Comparison of ENCODE assay signal across 1 cellular context in the genomic region with DNA sequence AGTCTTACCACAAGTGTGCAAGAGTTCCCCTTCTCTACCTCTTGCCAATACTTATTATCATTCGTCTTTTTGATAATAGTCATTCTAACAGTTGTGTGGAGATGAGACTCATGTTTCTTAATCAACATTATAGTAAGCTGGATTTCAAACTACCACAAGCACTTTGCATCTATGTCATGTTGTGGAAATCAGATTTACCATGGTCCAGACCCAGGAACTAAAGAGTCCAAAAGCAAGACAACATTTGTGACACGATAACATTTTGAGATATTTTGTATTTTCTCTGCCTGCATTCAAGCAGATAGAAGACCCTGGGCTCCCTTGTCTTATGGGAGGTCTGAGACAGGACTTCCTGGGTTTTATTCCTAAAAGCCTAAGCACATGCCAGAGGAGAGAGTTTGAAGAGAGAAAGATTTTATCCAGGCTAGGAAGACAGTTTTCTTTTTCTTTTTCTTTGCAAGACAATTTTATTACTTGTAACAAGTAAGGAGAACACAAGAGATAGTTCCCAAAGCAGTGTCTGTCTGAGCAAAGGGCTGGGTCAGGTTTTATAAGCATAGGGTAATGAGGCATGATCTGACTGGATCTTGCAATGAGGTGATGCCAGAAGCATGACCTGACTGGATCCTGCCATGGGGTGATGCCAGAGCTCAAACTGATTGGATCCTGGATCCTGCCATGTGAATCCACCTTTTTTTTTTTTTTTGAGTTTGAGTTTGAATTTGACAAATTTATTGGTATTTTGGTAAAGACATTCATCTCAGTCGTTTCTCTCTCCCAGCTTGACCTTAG.
TF ChIP-seq lines count a peak whose summit lies in the region.

No MANE protein-coding gene starts in this region.

TF ChIP-seq in K562, 482 proteins besides CTCF, POLR2A, EP300 and RAD21 (continued from another document and continues in another):
- TF ChIP-seq STAT5A (IDR thresholded peaks at IDR 0.05; ENCODE audit: borderline replicate concordance, low read length) (no peak), ARNT (IDR thresholded peaks at IDR 0.05) (no peak; a peak in 1 of 4 replicates), BRD9 (IDR thresholded peaks at IDR 0.05; ENCODE audit: low read depth, partially characterized antibody) (no peak), ESRRB (CRISPR knock-in tag; IDR thresholded peaks at IDR 0.05; ENCODE audit: borderline replicate concordance) (0 out of 2 replicates have a peak, but pooled peaks have one; percentile 49), ZBTB1 (CRISPR knock-in tag; IDR thresholded peaks at IDR 0.05; ENCODE audit: borderline replicate concordance, low read depth) (no peak), ZNF12 (CRISPR knock-in tag; IDR thresholded peaks at IDR 0.05) (no peak), ZNF239 (CRISPR knock-in tag; IDR thresholded peaks at IDR 0.05) (no peak), NR2F6 (CRISPR knock-in tag; IDR thresholded peaks at IDR 0.05) (peak; percentile 85), ZNF764 (CRISPR knock-in tag; IDR thresholded peaks at IDR 0.05; ENCODE audit: low read depth) (peak; percentile 68; the same call in 1 of the 2 replicates), NUFIP1 (IDR thresholded peaks at IDR 0.05; ENCODE audit: partially characterized antibody) (no peak), ZBTB12 (CRISPR knock-in tag; IDR thresholded peaks at IDR 0.05) (no peak), TEAD4 (IDR thresholded peaks at IDR 0.05; ENCODE audit: low read length) (no peak), TEAD4 (CRISPR knock-in tag; IDR thresholded peaks at IDR 0.05; ENCODE audit: borderline replicate concordance) (no peak), ZNF639 (CRISPR knock-in tag; conservative IDR thresholded peaks at IDR 0.05 in 1 of 2, IDR thresholded peaks at IDR 0.05 in 1 of 2) (peak in 1 of 2 experiments; percentile 48; a peak in 1 of 4 replicates), SAP30 (IDR thresholded peaks at IDR 0.05; ENCODE audit: borderline replicate concordance, insufficient read depth, low read depth, low read length, poor library complexity, severe bottlenecking) (no peak), BACH1 (tag; IDR thresholded peaks at IDR 0.05) (no peak), ZNF324 (CRISPR knock-in tag; IDR thresholded peaks at IDR 0.05) (peak; percentile 45; the same call in 1 of the 2 replicates), ZNF586 (CRISPR knock-in tag; conservative IDR thresholded peaks at IDR 0.05) (0 out of 2 replicates have a peak, but pooled peaks have one; percentile 32), NFRKB (IDR thresholded peaks at IDR 0.05; ENCODE audit: low read depth) (no peak), ZBTB7A (IDR thresholded peaks at IDR 0.05; ENCODE audit: borderline replicate concordance, control insufficient read depth, low read depth, low read length) (no peak), ZNF23 (CRISPR knock-in tag; IDR thresholded peaks at IDR 0.05) (0 out of 2 replicates have a peak, but pooled peaks have one; percentile 33), DACH1 (IDR thresholded peaks at IDR 0.05; ENCODE audit: partially characterized antibody) (no peak), ZNF407 (IDR thresholded peaks at IDR 0.05; ENCODE audit: low read depth) (no peak), HLTF (IDR thresholded peaks at IDR 0.05) (no peak), NFE2L1 (tag; IDR thresholded peaks at IDR 0.05; ENCODE audit: borderline replicate concordance, low read depth) (no peak), JUN (IDR thresholded peaks at IDR 0.05; ENCODE audit: borderline replicate concordance, low read depth, low read length) (no peak), JUN (CRISPR knock-in tag; IDR thresholded peaks at IDR 0.05; ENCODE audit: borderline replicate concordance) (no peak), ZNF217 (CRISPR knock-in tag; IDR thresholded peaks at IDR 0.05) (no peak), TAF15 (IDR thresholded peaks at IDR 0.05; ENCODE audit: low read depth, low read length) (no peak), KHSRP (IDR thresholded peaks at IDR 0.05) (no peak)
- TF ChIP-seq, protein P1, sequence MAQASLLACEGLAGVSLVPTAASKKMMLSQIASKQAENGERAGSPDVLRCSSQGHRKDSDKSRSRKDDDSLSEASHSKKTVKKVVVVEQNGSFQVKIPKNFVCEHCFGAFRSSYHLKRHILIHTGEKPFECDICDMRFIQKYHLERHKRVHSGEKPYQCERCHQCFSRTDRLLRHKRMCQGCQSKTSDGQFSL (CRISPR knock-in tag; IDR thresholded peaks at IDR 0.05) = no peak
- TF ChIP-seq, protein P1 (tag; IDR thresholded peaks at IDR 0.05) = no peak
- TF ChIP-seq, protein P2, sequence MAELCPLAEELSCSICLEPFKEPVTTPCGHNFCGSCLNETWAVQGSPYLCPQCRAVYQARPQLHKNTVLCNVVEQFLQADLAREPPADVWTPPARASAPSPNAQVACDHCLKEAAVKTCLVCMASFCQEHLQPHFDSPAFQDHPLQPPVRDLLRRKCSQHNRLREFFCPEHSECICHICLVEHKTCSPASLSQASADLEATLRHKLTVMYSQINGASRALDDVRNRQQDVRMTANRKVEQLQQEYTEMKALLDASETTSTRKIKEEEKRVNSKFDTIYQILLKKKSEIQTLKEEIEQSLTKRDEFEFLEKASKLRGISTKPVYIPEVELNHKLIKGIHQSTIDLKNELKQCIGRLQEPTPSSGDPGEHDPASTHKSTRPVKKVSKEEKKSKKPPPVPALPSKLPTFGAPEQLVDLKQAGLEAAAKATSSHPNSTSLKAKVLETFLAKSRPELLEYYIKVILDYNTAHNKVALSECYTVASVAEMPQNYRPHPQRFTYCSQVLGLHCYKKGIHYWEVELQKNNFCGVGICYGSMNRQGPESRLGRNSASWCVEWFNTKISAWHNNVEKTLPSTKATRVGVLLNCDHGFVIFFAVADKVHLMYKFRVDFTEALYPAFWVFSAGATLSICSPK (IDR thresholded peaks at IDR 0.05; ENCODE audit: borderline replicate concordance) = no peak
- TF ChIP-seq, protein P3, sequence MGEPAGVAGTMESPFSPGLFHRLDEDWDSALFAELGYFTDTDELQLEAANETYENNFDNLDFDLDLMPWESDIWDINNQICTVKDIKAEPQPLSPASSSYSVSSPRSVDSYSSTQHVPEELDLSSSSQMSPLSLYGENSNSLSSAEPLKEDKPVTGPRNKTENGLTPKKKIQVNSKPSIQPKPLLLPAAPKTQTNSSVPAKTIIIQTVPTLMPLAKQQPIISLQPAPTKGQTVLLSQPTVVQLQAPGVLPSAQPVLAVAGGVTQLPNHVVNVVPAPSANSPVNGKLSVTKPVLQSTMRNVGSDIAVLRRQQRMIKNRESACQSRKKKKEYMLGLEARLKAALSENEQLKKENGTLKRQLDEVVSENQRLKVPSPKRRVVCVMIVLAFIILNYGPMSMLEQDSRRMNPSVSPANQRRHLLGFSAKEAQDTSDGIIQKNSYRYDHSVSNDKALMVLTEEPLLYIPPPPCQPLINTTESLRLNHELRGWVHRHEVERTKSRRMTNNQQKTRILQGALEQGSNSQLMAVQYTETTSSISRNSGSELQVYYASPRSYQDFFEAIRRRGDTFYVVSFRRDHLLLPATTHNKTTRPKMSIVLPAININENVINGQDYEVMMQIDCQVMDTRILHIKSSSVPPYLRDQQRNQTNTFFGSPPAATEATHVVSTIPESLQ (CRISPR knock-in tag; IDR thresholded peaks at IDR 0.05) = no peak
- TF ChIP-seq, protein P4, sequence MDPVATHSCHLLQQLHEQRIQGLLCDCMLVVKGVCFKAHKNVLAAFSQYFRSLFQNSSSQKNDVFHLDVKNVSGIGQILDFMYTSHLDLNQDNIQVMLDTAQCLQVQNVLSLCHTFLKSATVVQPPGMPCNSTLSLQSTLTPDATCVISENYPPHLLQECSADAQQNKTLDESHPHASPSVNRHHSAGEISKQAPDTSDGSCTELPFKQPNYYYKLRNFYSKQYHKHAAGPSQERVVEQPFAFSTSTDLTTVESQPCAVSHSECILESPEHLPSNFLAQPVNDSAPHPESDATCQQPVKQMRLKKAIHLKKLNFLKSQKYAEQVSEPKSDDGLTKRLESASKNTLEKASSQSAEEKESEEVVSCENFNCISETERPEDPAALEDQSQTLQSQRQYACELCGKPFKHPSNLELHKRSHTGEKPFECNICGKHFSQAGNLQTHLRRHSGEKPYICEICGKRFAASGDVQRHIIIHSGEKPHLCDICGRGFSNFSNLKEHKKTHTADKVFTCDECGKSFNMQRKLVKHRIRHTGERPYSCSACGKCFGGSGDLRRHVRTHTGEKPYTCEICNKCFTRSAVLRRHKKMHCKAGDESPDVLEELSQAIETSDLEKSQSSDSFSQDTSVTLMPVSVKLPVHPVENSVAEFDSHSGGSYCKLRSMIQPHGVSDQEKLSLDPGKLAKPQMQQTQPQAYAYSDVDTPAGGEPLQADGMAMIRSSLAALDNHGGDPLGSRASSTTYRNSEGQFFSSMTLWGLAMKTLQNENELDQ (CRISPR knock-in tag; IDR thresholded peaks at IDR 0.05; ENCODE audit: borderline replicate concordance) = no peak
